8 cellular contexts compared by ENCODE assay signal in the genomic region with DNA sequence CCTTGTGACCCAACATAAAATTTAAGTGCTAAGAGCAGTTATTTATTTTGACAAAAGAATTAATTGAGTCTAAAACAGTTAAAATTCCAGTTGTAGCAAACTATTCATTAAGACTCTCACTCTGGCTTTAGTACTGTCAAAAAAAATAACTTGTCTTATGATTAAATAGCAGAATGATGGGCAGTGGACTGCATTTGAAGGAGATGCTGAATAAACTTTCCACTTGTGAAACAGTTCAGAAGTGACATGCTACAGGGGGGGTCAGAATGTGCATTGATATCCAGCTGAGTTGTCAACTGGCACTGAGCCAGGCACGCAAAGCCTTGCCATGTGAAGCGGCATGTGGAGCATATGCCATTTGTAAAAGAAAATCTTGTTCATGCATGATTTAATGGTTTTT.
DNase-seq lines count a peak whose midpoint lies in the region; ATAC-seq and TF ChIP-seq lines count a peak whose summit lies in the region.

No MANE protein-coding gene starts in this region.

- no peak for ATAC-seq in GM19467 (IDR thresholded peaks at IDR 0.05; ENCODE audit: unreplicated experiment)

- no peak for TF ChIP-seq POLR2A in erythroblast (IDR thresholded peaks at IDR 0.05; ENCODE audit: low read length)

- DNase-seq in NCI-H187 (lab: John Stamatoyannopoulos, UW), result peak; percentile 1 to 42
- no peak for DNase-seq in NCI-H187 treated with DMSO at 0.1 percent for 48 hours (lab: John Stamatoyannopoulos, UW)
- DNase-seq in NCI-H524 treated with DMSO at 0.1 percent for 48 hours (lab: John Stamatoyannopoulos, UW), result peak; percentile 1
- peak; percentile 25 to 50 for DNase-seq in erythroblast (lab: John Stamatoyannopoulos, UW)
- peak; percentile 67 for DNase-seq in smooth muscle cell of the brain vasculature (ENCODE audit: low read depth, low spot score)
- no peak for DNase-seq in CD1c-positive myeloid dendritic cell (ENCODE audit: extremely low spot score)
- DNase-seq in SW480 (ENCODE audit: low spot score), result no peak

Comparison
In these comparisons a context has a peak if more than half of its experiments do, and no peak if none do; other contexts are left out.
1. DNase-seq: peak in NCI-H187 (2 of 2), NCI-H524 treated with DMSO at 0.1 percent for 48 hours (single experiment), erythroblast (2 of 2) and smooth muscle cell of the brain vasculature (single experiment); none in NCI-H187 treated with DMSO at 0.1 percent for 48 hours (single experiment), CD1c-positive myeloid dendritic cell (single experiment) and SW480 (single experiment).